ENCODE assay signal across 11 cellular contexts in genomic region chr2:219250044-219250781, GRCh38. TPM values are rescaled to one million over a fixed set of nuclear protein-coding genes. Genes with fewer than 3 reads are reported as not detected.
DNase-seq lines count a peak whose midpoint lies in the region; ATAC-seq and TF ChIP-seq lines count a peak whose summit lies in the region.
"Had no signal": no experiment of that assay in that cellular context is flagged by ENCODE, and none has a peak within 500 bp of the region (broad histone marks: within the 10 kb centered on the region; RNA-seq: fewer than 3 reads in every experiment).

No MANE protein-coding gene starts in this region.

- H3K36me3 ChIP-seq in left ventricle myocardium inferior, result peaks cover 37% of the 10 kb centered on the region
- H3K36me3 ChIP-seq in adrenal gland (replicated peaks in 1 of 2), result peaks cover 0 to 17% of the 10 kb centered on the region in 2 donors
- no peaks in the 10 kb centered on the region for H3K36me3 ChIP-seq in uterus

- DNase-seq in left ventricle myocardium inferior (no peak), Right ventricle myocardium superior (no peak), adrenal gland (no peak), uterus (no peak), NCI-H748 treated with DMSO at 0.1 percent for 48 hours (lab: John Stamatoyannopoulos, UW) (no peak), HT-29 (ENCODE audit: low spot score) (no peak)
- DNase-seq: DMS79 had no signal

- ATAC-seq in Right ventricle myocardium superior (ENCODE audit: poor library complexity), result no peak
- no peak for ATAC-seq in HG02798 (IDR thresholded peaks at IDR 0.05; ENCODE audit: poor library complexity, unreplicated experiment)

- H3K27me3 ChIP-seq in left ventricle myocardium inferior (ENCODE audit: low read depth) (no peaks in the 10 kb centered on the region), adrenal gland (no peaks in the 10 kb centered on the region), mononuclear cell (ENCODE audit: insufficient read depth, low read length) (no peaks in the 10 kb centered on the region), uterus (peaks cover 0 to 8% of the 10 kb centered on the region in 2 donors)

- intact Hi-C loops in left ventricle myocardium inferior (cut with micrococcal nuclease), result no loop called here
- intact Hi-C loops in Right ventricle myocardium superior (cut with DNase I), result no loop called here
- intact Hi-C loops in adrenal gland (cut with DNase I), result no loop called here
- intact Hi-C loops in uterus (cut with DNase I; ENCODE audit: low total_unique reads), result no loop called here

- H3K4me3 ChIP-seq in left ventricle myocardium inferior (peak overlapping the region; percentile 28), adrenal gland (no peak overlapping the region), mononuclear cell (ENCODE audit: low read length) (peak overlapping the region; percentile 22), uterus (no peak overlapping the region)
- H3K4me3 ChIP-seq: HAP-1 had no signal

- TF ChIP-seq CTCF in left ventricle myocardium inferior (IDR thresholded peaks at IDR 0.05; ENCODE audit: borderline replicate concordance) (no peak), adrenal gland (IDR thresholded peaks at IDR 0.05) (no peak), uterus (IDR thresholded peaks at IDR 0.05) (no peak)

- H3K27ac ChIP-seq in left ventricle myocardium inferior (replicated peaks), result peak overlapping the region; percentile 83
- peak overlapping the region in 4 of 5 donors; percentile 56 to 90 (median 74) for H3K27ac ChIP-seq in adrenal gland
- peak overlapping the region; percentile 54 to 72 for H3K27ac ChIP-seq in uterus

- TF ChIP-seq POLR2A in adrenal gland (IDR thresholded peaks at IDR 0.05), result no peak
- TF ChIP-seq POLR2A in uterus (IDR thresholded peaks at IDR 0.05), result no peak

- H3K9me3 ChIP-seq in left ventricle myocardium inferior (replicated peaks), result no peaks in the 10 kb centered on the region
- H3K9me3 ChIP-seq in adrenal gland (replicated peaks in 1 of 3), result no peaks in the 10 kb centered on the region
- H3K9me3 ChIP-seq in mononuclear cell (ENCODE audit: low read depth, low read length), result no peaks in the 10 kb centered on the region
- H3K9me3 ChIP-seq in uterus, result no peaks in the 10 kb centered on the region
- H3K9me3 ChIP-seq: HAP-1 had no signal

- WGBS in adrenal gland, 4 donors, result 86 to 89% (median 87%) methylated on average over 15 to 22 of the region's 22 CpGs

- H3K4me1 ChIP-seq in left ventricle myocardium inferior, result peaks cover 94% of the 10 kb centered on the region
- H3K4me1 ChIP-seq in adrenal gland (replicated peaks in 1 of 2), result peaks cover 30 to 51% of the 10 kb centered on the region in 2 donors
- peaks cover 75% of the 10 kb centered on the region for H3K4me1 ChIP-seq in mononuclear cell (ENCODE audit: insufficient read depth, low read length)
- H3K4me1 ChIP-seq in uterus, result peaks cover 0 to 19% of the 10 kb centered on the region in 2 donors

RNA-seq across cellular contexts. Expression of gene TUBA4B, which starts 2.8 kb away (rescaled TPM):
- total RNA-seq in left ventricle myocardium inferior, result not detected
- not detected for total RNA-seq in Right ventricle myocardium superior
- total RNA-seq in adrenal gland, result under 1 TPM in 1 of 8 donors, not detected in 7; 0.14 TPM
- under 1 TPM in 1 of 3 donors, not detected in 2; 0.07 TPM for polyA plus RNA-seq in adrenal gland
- total RNA-seq in mononuclear cell, result not detected
- total RNA-seq in uterus, result under 1 TPM in 2 of 4 donors, not detected in 2; 0.43 to 0.83 TPM
- not detected in 2 replicates for total RNA-seq in HT-29 (2014; rRNA removed; shearing (Covaris generic))
- polyA plus RNA-seq: neural cell had no signal

RNA-seq across cellular contexts. Expression of gene TUBA4A, which starts 3.5 kb away (rescaled TPM):
- total RNA-seq in left ventricle myocardium inferior (130 TPM), Right ventricle myocardium superior (84.3 TPM), adrenal gland (100 to 1,000 TPM in 1 of 8 donors, 10 to 100 TPM in 7; 16.6 to 207 (median 25.9) TPM), mononuclear cell (108 TPM), uterus (10 to 100 TPM in 2 of 4 donors, 1 to 10 TPM in 2; 3.7 to 32.3 (median 7.3) TPM)
- polyA plus RNA-seq in adrenal gland, result 100 to 1,000 TPM in 1 of 3 donors, 10 to 100 TPM in 2; 13.4 to 741 (median 39.6) TPM
- total RNA-seq in HT-29 (2014; rRNA removed; shearing (Covaris generic)), result 93.8 and 97.4 TPM in 2 replicates
- polyA plus RNA-seq: neural cell had no signal

RNA-seq across cellular contexts. Expression of gene STK16, which starts 4.9 kb away (rescaled TPM):
- total RNA-seq in left ventricle myocardium inferior, result 19.2 TPM
- total RNA-seq in Right ventricle myocardium superior, result 16.7 TPM
- 10 to 100 TPM; 19.2 to 55.8 (median 30.1) TPM for total RNA-seq in adrenal gland
- 10 to 100 TPM; 24.7 to 27.1 (median 26.8) TPM for polyA plus RNA-seq in adrenal gland
- 18.5 TPM for total RNA-seq in mononuclear cell
- 10 to 100 TPM in 3 of 4 donors, 1 to 10 TPM in 1; 4.1 to 55.6 (median 18.0) TPM for total RNA-seq in uterus
- 18.3 and 19.9 TPM in 2 replicates for total RNA-seq in HT-29 (2014; rRNA removed; shearing (Covaris generic))

RNA-seq across cellular contexts. Expression of gene GLB1L, which starts 5.0 kb away (rescaled TPM):
- total RNA-seq in left ventricle myocardium inferior, result 1.7 TPM
- 1.4 TPM for total RNA-seq in Right ventricle myocardium superior
- 10 to 100 TPM in 6 of 8 donors, 1 to 10 TPM in 2; 6.3 to 25.0 (median 14.5) TPM for total RNA-seq in adrenal gland
- 10 to 100 TPM; 12.6 to 18.1 (median 14.9) TPM for polyA plus RNA-seq in adrenal gland
- total RNA-seq in mononuclear cell, result 3.4 TPM
- total RNA-seq in uterus, result 10 to 100 TPM in 2 of 4 donors, 1 to 10 TPM in 2; 8.2 to 20.7 (median 10.9) TPM
- total RNA-seq in HT-29 (2014; rRNA removed; shearing (Covaris generic)), result 5.5 and 10.0 TPM in 2 replicates

RNA-seq across cellular contexts. Expression of gene ANKZF1, which starts 20.6 kb away (rescaled TPM):
- total RNA-seq in left ventricle myocardium inferior, result 29.8 TPM
- 27.3 TPM for total RNA-seq in Right ventricle myocardium superior
- 10 to 100 TPM; 11.5 to 60.1 (median 37.6) TPM for total RNA-seq in adrenal gland
- 10 to 100 TPM; 15.0 to 93.1 (median 50.4) TPM for polyA plus RNA-seq in adrenal gland
- total RNA-seq in mononuclear cell, result 45.4 TPM
- total RNA-seq in uterus, result 10 to 100 TPM; 31.8 to 57.6 (median 38.7) TPM
- total RNA-seq in HT-29 (2014; rRNA removed; shearing (Covaris generic)), result 41.0 and 43.4 TPM in 2 replicates

Comparison
In these comparisons a context has a peak if more than half of its experiments do, and no peak if none do; other contexts are left out.
1. H3K4me3 ChIP-seq: peak in left ventricle myocardium inferior (single experiment) and mononuclear cell (single experiment); none in adrenal gland (0 of 4) and uterus (0 of 2).
2. Peak in every context shown above with its lines, with median percentiles within 50 percentile points of each other: H3K27ac ChIP-seq.